In the genomic region with DNA sequence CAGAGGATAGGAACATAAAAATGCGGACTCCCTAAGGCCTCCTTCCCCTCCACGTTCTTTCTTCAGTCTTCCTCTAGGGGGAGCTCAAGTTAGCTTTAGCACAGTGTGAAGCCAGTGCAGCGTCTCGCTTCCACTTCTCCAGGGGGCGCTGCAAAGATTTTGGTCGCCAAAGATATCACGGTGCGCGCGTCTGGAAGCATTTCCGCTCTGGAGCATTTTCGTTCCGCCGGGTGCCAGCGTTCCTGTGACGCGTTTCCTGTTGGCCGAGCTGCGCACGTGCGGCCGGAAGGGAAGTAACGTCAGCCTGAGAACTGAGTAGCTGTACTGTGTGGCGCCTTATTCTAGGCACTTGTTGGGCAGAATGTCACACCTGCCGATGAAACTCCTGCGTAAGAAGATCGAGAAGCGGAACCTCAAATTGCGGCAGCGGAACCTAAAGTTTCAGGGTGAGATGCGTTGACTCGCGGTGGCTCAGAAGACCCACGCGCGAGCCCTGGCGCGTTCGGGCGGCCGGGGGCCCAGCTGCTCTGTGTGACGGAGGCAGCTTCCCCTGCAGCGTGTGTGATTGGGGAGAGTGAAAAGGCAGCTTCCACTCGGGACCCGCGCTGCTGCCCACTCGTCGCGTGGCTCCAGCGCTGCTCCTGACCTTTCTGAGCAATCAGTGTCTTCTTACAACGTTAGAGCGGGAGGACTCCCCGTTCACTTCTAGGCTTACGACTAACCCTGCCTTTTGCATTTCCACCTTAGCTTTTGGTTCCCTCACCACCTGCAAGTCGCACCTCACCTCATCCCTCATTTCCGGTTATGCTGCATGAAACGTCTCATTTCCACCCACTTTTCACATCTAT, we compare ENCODE assay signal across 8 cellular contexts. TPM values are rescaled to one million over a fixed set of nuclear protein-coding genes. Genes with fewer than 3 reads are reported as not detected.
DNase-seq lines count a peak whose midpoint lies in the region; ATAC-seq, FAIRE-seq and TF ChIP-seq lines count a peak whose summit lies in the region.

A gene (plus strand): TSS at position 275 of the 848 bp plus-strand sequence. CDS start 87 bp downstream, at position 362.

- peaks cover 46% of the 10 kb centered on the region for H3K79me2 ChIP-seq in SU-DHL-6 (ENCODE audit: insufficient read depth, low read length)

- H3K4me3 ChIP-seq in GM12864 (ENCODE audit: low read depth, low read length) = peak within 1 kb of the TSS; percentile 99
- H3K4me3 ChIP-seq in SU-DHL-6 (ENCODE audit: insufficient read depth, low read length, poor library complexity, severe bottlenecking) = peak within 1 kb of the TSS; percentile 80
- peak within 1 kb of the TSS; percentile 84 to 96 (median 91) for H3K4me3 ChIP-seq in pancreas
- H3K4me3 ChIP-seq in tibial nerve = peak within 1 kb of the TSS; percentile 59 to 97 (median 83)

- H3F3A ChIP-seq in SU-DHL-6 (ENCODE audit: insufficient read depth) = no peaks in the 10 kb centered on the region

- H3K36me3 ChIP-seq in SU-DHL-6 (ENCODE audit: low read length) (peaks cover 27% of the 10 kb centered on the region), pancreas (peaks cover 0 to 15% (median 4%) of the 10 kb centered on the region in 3 donors), tibial nerve (peaks cover 0 to 24% (median 7%) of the 10 kb centered on the region in 3 donors)

- H2AFZ ChIP-seq in SU-DHL-6 (ENCODE audit: low read depth, low read length, severe bottlenecking) = peak within 1 kb of the TSS; percentile 85

- peak within 1 kb of the TSS; percentile 84 for H3K4me2 ChIP-seq in SU-DHL-6 (ENCODE audit: low read depth, low read length, poor library complexity, severe bottlenecking)

- peak; percentile 98 for ATAC-seq in HG02642 (IDR thresholded peaks at IDR 0.05; ENCODE audit: poor library complexity, unreplicated experiment)
- peak; percentile 99 for ATAC-seq in Right ventricle myocardium inferior
- peak; percentile 98 to 100 (median 99) for ATAC-seq in pancreas

- TF ChIP-seq CTCF in GM12864 (IDR thresholded peaks at IDR 0.05; ENCODE audit: low read depth, low read length, missing control alignments) (peak; percentile 98), SU-DHL-6 (IDR thresholded peaks at IDR 0.05; ENCODE audit: insufficient read depth, low read length, poor library complexity, severe bottlenecking) (peak; percentile 99), pancreas (IDR thresholded peaks at IDR 0.05) (peak; percentile 98 to 99 (median 98)), tibial nerve (IDR thresholded peaks at IDR 0.05) (peak; percentile 97 to 99 (median 98))

- WGBS in pancreas, 2 donors = 0 to 1% methylated on average over 56 to 57 of the region's 57 CpGs
- 0 to 1% methylated on average over 37 to 57 of the region's 57 CpGs for WGBS in tibial nerve, 2 donors

- H3K9me3 ChIP-seq in SU-DHL-6 (ENCODE audit: insufficient read depth, low read length) (no peaks in the 10 kb centered on the region), pancreas (no peaks in the 10 kb centered on the region), tibial nerve (no peaks in the 10 kb centered on the region)

- peak within 1 kb of the TSS; percentile 87 for H3K9ac ChIP-seq in SU-DHL-6 (ENCODE audit: low read length)

- FAIRE-seq in pancreas (lab: Jason Lieb, UNC) = peak; percentile 91

- intact Hi-C loops in Right ventricle myocardium inferior (cut with DNase I) (loop anchor here (5.0 kb wide), 1 partner anchor 188 kb away; no protein-coding TSS in a partner anchor), pancreas (cut with DNase I) (no loop called here)

- H3K9me2 ChIP-seq in SU-DHL-6 (replicated peaks; ENCODE audit: insufficient read depth, low read length) = no peaks in the 10 kb centered on the region

- peaks cover 10% of the 10 kb centered on the region; the same call in 1 of the 2 replicates for H4K20me1 ChIP-seq in SU-DHL-6 (ENCODE audit: low read depth, low read length)

- DNase-seq in GM12864 (ENCODE audit: low read depth) (peak; percentile 94), NCI-H1105 treated with DMSO at 0.1 percent for 48 hours (lab: John Stamatoyannopoulos, UW) (peak; percentile 97), Right ventricle myocardium inferior (ENCODE audit: missing footprints) (peak; percentile 98), pancreas (peak; percentile 94 to 98 (median 96)), tibial nerve (ENCODE audit: low spot score in 2 of 2) (peak; percentile 92 to 96)
- peak; percentile 95 for DNase-seq in activated naive CD8-positive, alpha-beta T cell treated with anti-CD3 and anti-CD28 coated beads, Interleukin-2, amount 50 U/mL, for 16 hours (ENCODE audit: low read depth, low spot score)

- TF ChIP-seq POLR2A in tibial nerve (IDR thresholded peaks at IDR 0.05) = peak; percentile 14 to 52

- H3K27me3 ChIP-seq in SU-DHL-6 (ENCODE audit: low read length) (no peaks in the 10 kb centered on the region), pancreas (no peaks in the 10 kb centered on the region), tibial nerve (no peaks in the 10 kb centered on the region)

- TF ChIP-seq EP300 in tibial nerve (IDR thresholded peaks at IDR 0.05) = peak; percentile 95 to 99

- peak within 1 kb of the TSS; percentile 71 for H3K27ac ChIP-seq in SU-DHL-6 (ENCODE audit: low read depth, low read length)
- H3K27ac ChIP-seq in pancreas = peak within 1 kb of the TSS; percentile 67 to 83 (median 76)
- peak within 1 kb of the TSS; percentile 67 to 94 (median 91) for H3K27ac ChIP-seq in tibial nerve

- H3K4me1 ChIP-seq in pancreas = peaks cover 15 to 19% (median 18%) of the 10 kb centered on the region in 3 donors
- peaks cover 0 to 40% (median 17%) of the 10 kb centered on the region in 4 donors for H3K4me1 ChIP-seq in tibial nerve

RNA-seq across cellular contexts. Expression of the gene that starts here (rescaled TPM):
- total RNA-seq in Right ventricle myocardium inferior = 27.3 TPM
- total RNA-seq in pancreas = 10 to 100 TPM; 15.5 to 28.0 (median 21.5) TPM
- polyA plus RNA-seq in pancreas = 10 to 100 TPM; 11.0 to 17.4 TPM
- 10 to 100 TPM; 37.8 to 48.0 (median 43.2) TPM for total RNA-seq in tibial nerve

Comparison
In these comparisons a context has a peak if more than half of its experiments do, and no peak if none do; other contexts are left out.
1. Peak in every context shown above with its lines: DNase-seq, ATAC-seq, H3K4me3 ChIP-seq and H3K27ac ChIP-seq.